In the genomic region with DNA sequence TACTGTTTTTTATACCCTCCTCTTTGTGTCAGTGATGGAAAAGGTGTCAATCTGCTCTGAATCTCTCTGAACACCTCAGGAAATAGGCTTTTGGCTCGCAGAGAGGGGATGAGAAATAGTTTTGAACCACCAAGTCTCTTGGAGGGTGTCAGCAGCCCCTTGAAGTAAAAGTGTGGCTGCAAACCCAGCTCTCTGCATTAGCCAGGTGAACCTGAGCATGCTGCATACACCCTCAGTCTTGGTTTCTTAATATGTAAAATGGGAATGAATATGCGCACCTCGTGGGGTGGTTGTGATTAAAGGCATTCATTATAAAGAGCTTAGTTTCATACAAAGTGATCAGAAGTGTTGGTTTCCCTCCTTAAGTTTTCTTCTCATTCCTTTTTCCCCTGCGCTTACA, we compare ENCODE assay signal across 10 cellular contexts. TPM values are rescaled to one million over a fixed set of nuclear protein-coding genes. Genes with fewer than 3 reads are reported as not detected.
DNase-seq lines count a peak whose midpoint lies in the region; ATAC-seq, FAIRE-seq and TF ChIP-seq lines count a peak whose summit lies in the region.
"Had no signal": no experiment of that assay in that cellular context is flagged by ENCODE, and none has a peak within 500 bp of the region (broad histone marks: within the 10 kb centered on the region; RNA-seq: fewer than 3 reads in every experiment).

No MANE protein-coding gene starts in this region.

- no peaks in the 10 kb centered on the region for H3K36me3 ChIP-seq in keratinocyte (ENCODE audit: control insufficient read depth in 2 of 2, extremely low read depth in 1 of 2, insufficient read depth in 2 of 2, low read length in 2 of 2)

- no peaks in the 10 kb centered on the region for H3K79me2 ChIP-seq in keratinocyte (ENCODE audit: control insufficient read depth, insufficient read depth, low read length)

- dilution Hi-C loops in keratinocyte (cut with MboI; ENCODE audit: extremely low pct_ligation_motif_present, low sequenced_read_pairs) = no loop called here

- H3K9me1 ChIP-seq in keratinocyte (ENCODE audit: control insufficient read depth, extremely low read depth, insufficient read depth, low read length) = no peaks in the 10 kb centered on the region

- no peak for DNase-seq in HFFc6
- DNase-seq in keratinocyte (ENCODE audit: low read depth, low spot score) = no peak
- DNase-seq in stimulated activated naive B cell treated with anti-CD40 and anti-IgM and Interleukin-4, amounts not matched to agents 10 μg/mL and 1 μg/mL and 100 μg/mL, for 72 hours = no peak
- DNase-seq in stimulated activated CD4-positive, alpha-beta T cell treated with anti-CD3 and anti-CD28 coated beads, Interleukin-4, amount 100 ng/mL, for 1 hour = no peak
- no peak for DNase-seq in HK-2 (ENCODE audit: unreplicated experiment)
- DNase-seq in foreskin keratinocyte = no peak
- DNase-seq: kidney glomerular epithelial cell, NCI-H1048 had no signal

- no peak overlapping the region for H3K4me3 ChIP-seq in keratinocyte (ENCODE audit: control insufficient read depth in 2 of 3, extremely low read depth in 1 of 3, insufficient read depth in 2 of 3, low read depth in 1 of 3, low read length in 3 of 3)

- H3K9me3 ChIP-seq in keratinocyte (ENCODE audit: control insufficient read depth, low read depth, low read length) = no peaks in the 10 kb centered on the region

- no peaks in the 10 kb centered on the region for H4K20me1 ChIP-seq in keratinocyte (ENCODE audit: control insufficient read depth, extremely low read depth, insufficient read depth, low read length)

- H3K4me3 Mint-ChIP-seq in HFFc6 = peak overlapping the region; percentile 85; the same call in 1 of the 2 replicates
- H3K4me3 Mint-ChIP-seq in activated T-helper 17 cell treated with anti-CD3 and anti-CD28 coated beads, Interleukin-2, amount 50 U/mL, for 72 hours = peak overlapping the region; percentile 89
- H3K4me3 Mint-ChIP-seq in stimulated activated naive B cell treated with anti-CD40 and anti-IgM and Interleukin-4, amounts not matched to agents 10 μg/mL and 1 μg/mL and 100 μg/mL, for 72 hours = peak overlapping the region; percentile 93 to 94

- H2AFZ ChIP-seq in keratinocyte (ENCODE audit: control insufficient read depth, low read length) = no peak overlapping the region

- no peaks in the 10 kb centered on the region for H3K9me3 Mint-ChIP-seq in HFFc6
- H3K9me3 Mint-ChIP-seq in activated T-helper 17 cell treated with anti-CD3 and anti-CD28 coated beads, Interleukin-2, amount 50 U/mL, for 72 hours = no peaks in the 10 kb centered on the region
- no peaks in the 10 kb centered on the region for H3K9me3 Mint-ChIP-seq in stimulated activated naive B cell treated with anti-CD40 and anti-IgM and Interleukin-4, amounts not matched to agents 10 μg/mL and 1 μg/mL and 100 μg/mL, for 72 hours

- no peaks in the 10 kb centered on the region for H3K36me3 Mint-ChIP-seq in HFFc6 (ENCODE audit: low read depth)
- H3K36me3 Mint-ChIP-seq in activated T-helper 17 cell treated with anti-CD3 and anti-CD28 coated beads, Interleukin-2, amount 50 U/mL, for 72 hours (ENCODE audit: low read depth) = peaks cover 25% of the 10 kb centered on the region
- H3K36me3 Mint-ChIP-seq in stimulated activated naive B cell treated with anti-CD40 and anti-IgM and Interleukin-4, amounts not matched to agents 10 μg/mL and 1 μg/mL and 100 μg/mL, for 72 hours = peaks cover 0 to 8% of the 10 kb centered on the region in 2 donors

- TF ChIP-seq CTCF in HFFc6 (IDR thresholded peaks at IDR 0.05) (no peak), keratinocyte (optimal IDR thresholded peaks at IDR 0.05 in 1 of 3, IDR thresholded peaks at IDR 0.05 in 1 of 3, conservative IDR thresholded peaks at IDR 0.05 in 1 of 3; ENCODE audit: extremely low read depth in 1 of 3, insufficient read depth in 2 of 3, low read length in 3 of 3) (no peak), foreskin keratinocyte (conservative IDR thresholded peaks at IDR 0.05) (no peak)

- H3K27me3 ChIP-seq in keratinocyte (ENCODE audit: control insufficient read depth, extremely low read depth, insufficient read depth, low read length) (no peaks in the 10 kb centered on the region), foreskin keratinocyte (no peaks in the 10 kb centered on the region)

- no peak overlapping the region; the same call in 1 of the 2 replicates for H3K27ac Mint-ChIP-seq in HFFc6
- peak overlapping the region; percentile 94 for H3K27ac Mint-ChIP-seq in activated T-helper 17 cell treated with anti-CD3 and anti-CD28 coated beads, Interleukin-2, amount 50 U/mL, for 72 hours
- peak overlapping the region; percentile 51 for H3K27ac Mint-ChIP-seq in stimulated activated naive B cell treated with anti-CD40 and anti-IgM and Interleukin-4, amounts not matched to agents 10 μg/mL and 1 μg/mL and 100 μg/mL, for 72 hours

- ATAC-seq in activated T-helper 17 cell treated with anti-CD3 and anti-CD28 coated beads, Interleukin-2, amount 50 U/mL, for 72 hours (replicated peaks) = no peak
- ATAC-seq in stimulated activated naive B cell treated with anti-CD40 and anti-IgM and Interleukin-4, amounts not matched to agents 10 μg/mL and 1 μg/mL and 100 μg/mL, for 72 hours (replicated peaks) = no peak
- ATAC-seq in foreskin keratinocyte = no peak

- no peak overlapping the region for H3K9ac ChIP-seq in keratinocyte (ENCODE audit: control insufficient read depth, extremely low read depth, insufficient read depth, low read length)

- H3K4me1 Mint-ChIP-seq in HFFc6 (ENCODE audit: low read depth) = peaks cover 30% of the 10 kb centered on the region
- peaks cover 28% of the 10 kb centered on the region for H3K4me1 Mint-ChIP-seq in activated T-helper 17 cell treated with anti-CD3 and anti-CD28 coated beads, Interleukin-2, amount 50 U/mL, for 72 hours
- peaks cover 29 to 55% of the 10 kb centered on the region in 2 donors for H3K4me1 Mint-ChIP-seq in stimulated activated naive B cell treated with anti-CD40 and anti-IgM and Interleukin-4, amounts not matched to agents 10 μg/mL and 1 μg/mL and 100 μg/mL, for 72 hours

- H3K4me1 ChIP-seq in keratinocyte (ENCODE audit: control insufficient read depth, extremely low read depth, insufficient read depth, low read length) (peaks cover 25% of the 10 kb centered on the region), foreskin keratinocyte (no peaks in the 10 kb centered on the region)

- H3K27me3 Mint-ChIP-seq in HFFc6 (ENCODE audit: insufficient read depth) = peaks cover 3% of the 10 kb centered on the region
- H3K27me3 Mint-ChIP-seq in activated T-helper 17 cell treated with anti-CD3 and anti-CD28 coated beads, Interleukin-2, amount 50 U/mL, for 72 hours = no peaks in the 10 kb centered on the region
- H3K27me3 Mint-ChIP-seq in stimulated activated naive B cell treated with anti-CD40 and anti-IgM and Interleukin-4, amounts not matched to agents 10 μg/mL and 1 μg/mL and 100 μg/mL, for 72 hours = no peaks in the 10 kb centered on the region

- FAIRE-seq in keratinocyte (lab: Jason Lieb, UNC) = no peak
- FAIRE-seq: endothelial cell of umbilical vein had no signal

- H3K4me2 ChIP-seq in keratinocyte (ENCODE audit: control insufficient read depth, extremely low read depth, insufficient read depth, low read depth, low read length) = peak overlapping the region; percentile 94

- no peak overlapping the region for H3K27ac ChIP-seq in keratinocyte (ENCODE audit: control insufficient read depth, insufficient read depth, low read length)
- H3K27ac ChIP-seq in foreskin keratinocyte = no peak overlapping the region

RNA-seq across cellular contexts. Expression of gene DHRS12, which starts 1.4 kb away (rescaled TPM):
- total RNA-seq in HFFc6 (2021; fragmentation: NEBNext Ultra II Directional; extraction: Animal tissue kit (Norgen Biotek cat#: 25700)) = 1 to 10 TPM; 1.9 to 2.7 (median 2.4) TPM
- total RNA-seq in activated T-helper 17 cell treated with anti-CD3 and anti-CD28 coated beads, Interleukin-2, amount 50 U/mL, for 72 hours = 1 to 10 TPM; 5.0 to 9.6 TPM
- polyA plus RNA-seq in keratinocyte = 5.4 to 7.3 TPM (median 6.1 TPM) in 3 replicates
- 11.3 TPM for polyA plus RNA-seq in keratinocyte (2011; ENCODE audit: low read depth)
- 7.3 and 7.5 TPM in 2 replicates for polyA plus RNA-seq in keratinocyte (2011; cell fraction: cytosol; rRNA removed)
- 3.8 and 5.6 TPM in 2 replicates for polyA plus RNA-seq in keratinocyte (2011; cell fraction: nucleus; rRNA removed)
- polyA plus RNA-seq in keratinocyte (2012; ENCODE audit: low replicate concordance) = 4.8 and 7.2 TPM in 2 replicates
- polyA minus RNA-seq in keratinocyte = 1.4 to 4.3 TPM (median 3.9 TPM) in 3 replicates
- 3.8 TPM for polyA minus RNA-seq in keratinocyte (2011; cell fraction: cytosol; rRNA and poly(A)+ RNA removed)
- 1.9 and 3.1 TPM in 2 replicates for polyA minus RNA-seq in keratinocyte (2011; cell fraction: nucleus; rRNA and poly(A)+ RNA removed)
- 2.2 and 2.6 TPM in 2 replicates for total RNA-seq in foreskin keratinocyte
- 4.7 and 5.0 TPM in 2 replicates for polyA plus RNA-seq in foreskin keratinocyte

RNA-seq across cellular contexts. Expression of gene TMEM272, which starts 39.7 kb away (rescaled TPM):
- not detected for total RNA-seq in HFFc6 (2021; fragmentation: NEBNext Ultra II Directional; extraction: Animal tissue kit (Norgen Biotek cat#: 25700))
- total RNA-seq in activated T-helper 17 cell treated with anti-CD3 and anti-CD28 coated beads, Interleukin-2, amount 50 U/mL, for 72 hours = under 1 TPM; 0.16 to 0.17 TPM
- polyA plus RNA-seq in keratinocyte = 0.01 TPM in 1 of 3 replicates, not detected in the others
- not detected for polyA plus RNA-seq in keratinocyte (2011; ENCODE audit: low read depth)
- not detected in 2 replicates for polyA plus RNA-seq in keratinocyte (2011; cell fraction: cytosol; rRNA removed)
- 0.05 TPM in 1 of 2 replicates, not detected in the other for polyA plus RNA-seq in keratinocyte (2011; cell fraction: nucleus; rRNA removed)
- polyA plus RNA-seq in keratinocyte (2012; ENCODE audit: low replicate concordance) = not detected in 2 replicates
- 0.06 to 0.13 TPM in 2 of 3 replicates, not detected in the other for polyA minus RNA-seq in keratinocyte
- polyA minus RNA-seq in keratinocyte (2011; cell fraction: cytosol; rRNA and poly(A)+ RNA removed) = not detected
- 0.16 and 0.21 TPM in 2 replicates for polyA minus RNA-seq in keratinocyte (2011; cell fraction: nucleus; rRNA and poly(A)+ RNA removed)
- not detected in 2 replicates for total RNA-seq in foreskin keratinocyte
- polyA plus RNA-seq in foreskin keratinocyte = not detected in 2 replicates
- total RNA-seq: endothelial cell of umbilical vein had no signal
- polyA plus RNA-seq: endothelial cell of umbilical vein had no signal

RNA-seq across cellular contexts. Expression of gene CCDC70, which starts 56.5 kb away (rescaled TPM):
- not detected for total RNA-seq in HFFc6 (2021; fragmentation: NEBNext Ultra II Directional; extraction: Animal tissue kit (Norgen Biotek cat#: 25700))
- total RNA-seq in activated T-helper 17 cell treated with anti-CD3 and anti-CD28 coated beads, Interleukin-2, amount 50 U/mL, for 72 hours = under 1 TPM; 0.24 to 0.43 TPM
- polyA plus RNA-seq in keratinocyte (not detected in 3 replicates), foreskin keratinocyte (not detected in 2 replicates)
- not detected for polyA plus RNA-seq in keratinocyte (2011; ENCODE audit: low read depth)
- not detected in 2 replicates for polyA plus RNA-seq in keratinocyte (2011; cell fraction: cytosol; rRNA removed)
- polyA plus RNA-seq in keratinocyte (2011; cell fraction: nucleus; rRNA removed) = not detected in 2 replicates
- not detected in 2 replicates for polyA plus RNA-seq in keratinocyte (2012; ENCODE audit: low replicate concordance)
- not detected in 3 replicates for polyA minus RNA-seq in keratinocyte
- not detected for polyA minus RNA-seq in keratinocyte (2011; cell fraction: cytosol; rRNA and poly(A)+ RNA removed)
- polyA minus RNA-seq in keratinocyte (2011; cell fraction: nucleus; rRNA and poly(A)+ RNA removed) = not detected in 2 replicates
- total RNA-seq in foreskin keratinocyte = not detected in 2 replicates
- total RNA-seq: endothelial cell of umbilical vein had no signal
- polyA plus RNA-seq: endothelial cell of umbilical vein had no signal
